8 cellular contexts compared by ENCODE assay signal in genomic region chr17:49359990-49360795, GRCh38. TPM values are rescaled to one million over a fixed set of nuclear protein-coding genes. Genes with fewer than 3 reads are reported as not detected.
DNase-seq lines count a peak whose midpoint lies in the region; ATAC-seq and TF ChIP-seq lines count a peak whose summit lies in the region.

No MANE protein-coding gene starts in this region.

- H3K4me1 ChIP-seq in Panc1 (ENCODE audit: control insufficient read depth, insufficient read depth, low read length) (peaks cover 32% of the 10 kb centered on the region), prostate gland (replicated peaks) (no peaks in the 10 kb centered on the region), aorta (ENCODE audit: control insufficient read depth in 1 of 2, insufficient read depth in 2 of 2, low read length in 2 of 2) (peaks cover 0 to 3% of the 10 kb centered on the region in 2 donors)

- H3K36me3 ChIP-seq in Panc1 (ENCODE audit: control insufficient read depth, insufficient read depth, low read length) (no peaks in the 10 kb centered on the region; the same call in 1 of the 2 replicates), prostate gland (no peaks in the 10 kb centered on the region), aorta (ENCODE audit: control insufficient read depth in 1 of 2, insufficient read depth in 2 of 2, low read length in 1 of 2) (no peaks in the 10 kb centered on the region)

- intact Hi-C loops in Panc1 (cut with micrococcal nuclease; ENCODE audit: unreplicated experiment) = no loop called here
- intact Hi-C loops in prostate gland (cut with DNase I) = no loop called here
- intact Hi-C loops in aorta (cut with DNase I) = loop anchor here in 1 of 2 donors (5.0 kb wide), 1 partner anchor 43 kb away; no protein-coding TSS in a partner anchor

- POLR2A ChIA-PET in Panc1 (lab: Charles Lee) = no interaction called here

- H3K27ac ChIP-seq in Panc1 (ENCODE audit: low read length) (peak overlapping the region; percentile 75), prostate gland (peak overlapping the region; percentile 92 to 97), aorta (ENCODE audit: low read depth in 1 of 2, low read length in 2 of 2) (no peak overlapping the region)

- no peak for TF ChIP-seq POLR2A in prostate gland (IDR thresholded peaks at IDR 0.05)

- H3K27me3 ChIP-seq in Panc1 (ENCODE audit: control insufficient read depth, insufficient read depth, low read length) (no peaks in the 10 kb centered on the region), prostate gland (replicated peaks; ENCODE audit: insufficient read depth) (no peaks in the 10 kb centered on the region), aorta (ENCODE audit: control insufficient read depth in 1 of 2, insufficient read depth in 2 of 2, low read length in 1 of 2) (no peaks in the 10 kb centered on the region)

- BruUV-seq in Panc1 (replicated peaks; lab: Mats Ljungman, UMichigan) = TSS peak; percentile 53

- ATAC-seq in Panc1 (no peak), HG03457 (IDR thresholded peaks at IDR 0.05; ENCODE audit: unreplicated experiment) (no peak), aorta (ENCODE audit: low FRiP score) (no peak)

- in situ Hi-C loops in Panc1 (cut with HindIII; ENCODE audit: low pct_unique_long_range_greater_than_20kb, low sequenced_read_pairs) = no loop called here

- WGBS in prostate gland = 10% methylated on average over 8 of the region's 8 CpGs
- WGBS in aorta, 2 donors = 25 to 29% methylated on average over 8 of the region's 8 CpGs

- H3K4me3 ChIP-seq in GM12875 (ENCODE audit: low read depth, low read length) (peak overlapping the region; percentile 79), Panc1 (ENCODE audit: low read depth in 2 of 2, low read length in 2 of 2) (peak overlapping the region; percentile 83 to 89), epithelial cell of proximal tubule (ENCODE audit: low read depth, low read length) (peak overlapping the region; percentile 97), prostate gland (peak overlapping the region; percentile 92 to 98), aorta (ENCODE audit: low read length in 2 of 2) (peak overlapping the region in 1 of 2 donors; percentile 96)

- DNase-seq in Panc1 (ENCODE audit: low read depth, low spot score) (no peak), epithelial cell of proximal tubule (ENCODE audit: low read depth) (no peak), prostate gland (ENCODE audit: low spot score) (no peak), aorta (no peak), KG1 (lab: John Stamatoyannopoulos, UW) (no peak)
- DNase-seq in stimulated activated CD4-positive, alpha-beta T cell treated with anti-CD3 and anti-CD28 coated beads, Interleukin-12 subunit alpha, Interleukin-12 subunit beta, amount 100 ng/mL, for 4 hours = no peak

- TF ChIP-seq CTCF in GM12875 (IDR thresholded peaks at IDR 0.05; ENCODE audit: borderline replicate concordance, insufficient read depth, low read depth, low read length) (no peak), Panc1 (IDR thresholded peaks at IDR 0.05) (no peak), epithelial cell of proximal tubule (conservative IDR thresholded peaks at IDR 0.05; ENCODE audit: low read depth, low read length) (no peak), prostate gland (IDR thresholded peaks at IDR 0.05) (no peak)

- H3K9me3 ChIP-seq in Panc1 (ENCODE audit: control insufficient read depth, insufficient read depth, low read depth, low read length) (no peaks in the 10 kb centered on the region), prostate gland (no peaks in the 10 kb centered on the region), aorta (ENCODE audit: control insufficient read depth, low read length) (no peaks in the 10 kb centered on the region)

- CTCF ChIA-PET in Panc1 (lab: Charles Lee) = interaction anchor here (0.6 to 0.7 kb wide), 2 partner anchors 18 to 88 kb away, joined by 4 to 5 read pairs; no protein-coding TSS in a partner anchor

RNA-seq across cellular contexts. Expression of gene ZNF652, which starts 1.9 kb away (rescaled TPM):
- 42.4 TPM for total RNA-seq in Panc1 (2021; ENCODE audit: unreplicated experiment)
- 8.1 TPM for polyA plus RNA-seq in Panc1 (2012; ENCODE audit: insufficient read length)
- 10.9 and 12.8 TPM in 2 replicates for total RNA-seq in epithelial cell of proximal tubule
- total RNA-seq in prostate gland = 10 to 100 TPM; 59.7 to 88.5 TPM
- 10 to 100 TPM; 41.0 to 52.8 TPM for total RNA-seq in aorta
- 10 to 100 TPM in 1 of 2 donors, 1 to 10 TPM in 1; 7.5 to 12.4 TPM for polyA plus RNA-seq in aorta

RNA-seq across cellular contexts. Expression of gene PHB1, which starts 54.5 kb away (rescaled TPM):
- 367 TPM for total RNA-seq in Panc1 (2021; ENCODE audit: unreplicated experiment)
- polyA plus RNA-seq in Panc1 (2012; ENCODE audit: insufficient read length) = 301 TPM
- 166 and 263 TPM in 2 replicates for total RNA-seq in epithelial cell of proximal tubule
- 100 to 1,000 TPM; 105 to 135 TPM for total RNA-seq in prostate gland
- 10 to 100 TPM; 73.2 to 76.0 TPM for total RNA-seq in aorta
- 10 to 100 TPM; 67.9 to 91.3 TPM for polyA plus RNA-seq in aorta

Comparison
In these comparisons a context has a peak if more than half of its experiments do, and no peak if none do; other contexts are left out.
1. H3K27ac ChIP-seq: peak in Panc1 (single experiment) and prostate gland (2 of 2); none in aorta (0 of 2).